ENCODE assay signal across 11 cellular contexts in genomic region chr2:218404351-218405145, GRCh38. TPM values are rescaled to one million over a fixed set of nuclear protein-coding genes. Genes with fewer than 3 reads are reported as not detected.
DNase-seq lines count a peak whose midpoint lies in the region; ATAC-seq and TF ChIP-seq lines count a peak whose summit lies in the region.
"Had no signal": no experiment of that assay in that cellular context is flagged by ENCODE, and none has a peak within 500 bp of the region (broad histone marks: within the 10 kb centered on the region; RNA-seq: fewer than 3 reads in every experiment).

No MANE protein-coding gene starts in this region.

- no peaks in the 10 kb centered on the region for H3K9me3 Mint-ChIP-seq in stimulated activated naive CD8-positive, alpha-beta T cell treated with anti-CD3 and anti-CD28 coated beads, Interleukin-15, amount 100 ng/mL, for 72 hours
- no peaks in the 10 kb centered on the region for H3K9me3 Mint-ChIP-seq in natural killer cell treated with Interleukin-12 subunit alpha and Interleukin-12 subunit beta and Interleukin-15 and Interleukin-18, amount 100 ng/mL, for 72 hours

- H3K4me1 Mint-ChIP-seq in stimulated activated naive CD8-positive, alpha-beta T cell treated with anti-CD3 and anti-CD28 coated beads, Interleukin-15, amount 100 ng/mL, for 72 hours: peaks cover 76% of the 10 kb centered on the region
- H3K4me1 Mint-ChIP-seq in natural killer cell treated with Interleukin-12 subunit alpha and Interleukin-12 subunit beta and Interleukin-15 and Interleukin-18, amount 100 ng/mL, for 72 hours (ENCODE audit: low read depth in 2 of 2): peaks cover 44 to 45% of the 10 kb centered on the region in 2 donors

- no peak overlapping the region for H3K4me3 ChIP-seq in dorsolateral prefrontal cortex

- H3K27me3 Mint-ChIP-seq in stimulated activated naive CD8-positive, alpha-beta T cell treated with anti-CD3 and anti-CD28 coated beads, Interleukin-15, amount 100 ng/mL, for 72 hours: peaks cover 17% of the 10 kb centered on the region
- H3K27me3 Mint-ChIP-seq in natural killer cell treated with Interleukin-12 subunit alpha and Interleukin-12 subunit beta and Interleukin-15 and Interleukin-18, amount 100 ng/mL, for 72 hours: no peaks in the 10 kb centered on the region

- H3K36me3 Mint-ChIP-seq in natural killer cell treated with Interleukin-12 subunit alpha and Interleukin-12 subunit beta and Interleukin-15 and Interleukin-18, amount 100 ng/mL, for 72 hours: no peaks in the 10 kb centered on the region

- H3K27ac ChIP-seq in dorsolateral prefrontal cortex: peak overlapping the region in 43 of 59 donors; percentile 18 to 98 (median 95)
- H3K27ac ChIP-seq: SJCRH30 had no signal

- peak; percentile 14 for DNase-seq in stimulated activated naive CD8-positive, alpha-beta T cell treated with anti-CD3 and anti-CD28 coated beads, Interleukin-15, Interleukin-2, amounts not matched to agents 100 U/mL and 50 U/mL, for 24 hours
- no peak for DNase-seq in stimulated activated naive CD8-positive, alpha-beta T cell treated with anti-CD3 and anti-CD28 coated beads, Interleukin-15, amount 100 ng/mL, for 72 hours
- no peak for DNase-seq in dorsolateral prefrontal cortex
- DNase-seq in natural killer cell treated with Interleukin-12 subunit alpha and Interleukin-12 subunit beta and Interleukin-15 and Interleukin-18, amount 100 ng/mL, for 72 hours (ENCODE audit: low spot score): no peak
- DNase-seq in cerebellum (ENCODE audit: low spot score): no peak
- DNase-seq in SKM-1 (lab: John Stamatoyannopoulos, UW; ENCODE audit: unreplicated experiment): no peak
- DNase-seq in activated T-cell treated with anti-CD3 and anti-CD28 coated beads, Interleukin-2, amount 50 U/mL, for 1 hour: no peak
- DNase-seq: left colon, NCI-H1436 treated with DMSO at 0.1 percent for 48 hours had no signal

- intact Hi-C loops in dorsolateral prefrontal cortex (cut with DNase I): loop anchor here (5.0 kb wide), 3 partner anchors 163 to 253 kb away; partner anchors contain the start of genes BCS1L (in 1 of the 2), CNOT9 (in 1 of the 2), USP37 (in 1 of the 2) and ZNF142 (in 1 of the 2)

- no peaks in the 10 kb centered on the region for H3K27me3 ChIP-seq in dorsolateral prefrontal cortex
- H3K27me3 ChIP-seq: SJCRH30 had no signal

- H3K4me3 Mint-ChIP-seq in stimulated activated naive CD8-positive, alpha-beta T cell treated with anti-CD3 and anti-CD28 coated beads, Interleukin-15, amount 100 ng/mL, for 72 hours: peak overlapping the region in 1 of 2 donors; percentile 46
- no peak overlapping the region for H3K4me3 Mint-ChIP-seq in natural killer cell treated with Interleukin-12 subunit alpha and Interleukin-12 subunit beta and Interleukin-15 and Interleukin-18, amount 100 ng/mL, for 72 hours

- no peak for ATAC-seq in stimulated activated naive CD8-positive, alpha-beta T cell treated with anti-CD3 and anti-CD28 coated beads, Interleukin-15, Interleukin-2, amounts not matched to agents 100 U/mL and 50 U/mL, for 24 hours
- no peak for ATAC-seq in stimulated activated naive CD8-positive, alpha-beta T cell treated with anti-CD3 and anti-CD28 coated beads, Interleukin-15, amount 100 ng/mL, for 72 hours
- ATAC-seq in natural killer cell treated with Interleukin-12 subunit alpha and Interleukin-12 subunit beta and Interleukin-15 and Interleukin-18, amount 100 ng/mL, for 72 hours: no peak
- no peak for ATAC-seq in HG03469 (IDR thresholded peaks at IDR 0.05; ENCODE audit: unreplicated experiment)
- ATAC-seq: left colon had no signal

- TF ChIP-seq CTCF in dorsolateral prefrontal cortex (IDR thresholded peaks at IDR 0.05 in 54 of 56, conservative IDR thresholded peaks at IDR 0.05 in 2 of 56; ENCODE audit: low read depth in 1 of 56, partially characterized antibody in 56 of 56): no peak

- peak overlapping the region in 1 of 2 donors; percentile 22 for H3K27ac Mint-ChIP-seq in stimulated activated naive CD8-positive, alpha-beta T cell treated with anti-CD3 and anti-CD28 coated beads, Interleukin-15, amount 100 ng/mL, for 72 hours
- H3K27ac Mint-ChIP-seq in natural killer cell treated with Interleukin-12 subunit alpha and Interleukin-12 subunit beta and Interleukin-15 and Interleukin-18, amount 100 ng/mL, for 72 hours: peak overlapping the region; percentile 80 to 91

RNA-seq across cellular contexts. Expression of gene CTDSP1, which starts 4.9 kb away (rescaled TPM):
- total RNA-seq in dorsolateral prefrontal cortex (10 to 100 TPM; 25.1 to 85.9 (median 45.2) TPM), cerebellum (19.3 TPM)
- 100 to 1,000 TPM in 1 of 2 donors, 10 to 100 TPM in 1; 92.5 to 106 TPM for total RNA-seq in natural killer cell treated with Interleukin-12 subunit alpha and Interleukin-12 subunit beta and Interleukin-15 and Interleukin-18, amount 100 ng/mL, for 72 hours

RNA-seq across cellular contexts. Expression of gene VIL1, which starts 14.4 kb away (rescaled TPM):
- total RNA-seq in dorsolateral prefrontal cortex (under 1 TPM in 5 of 120 experiments, not detected in 115; 0.08 to 0.44 (median 0.26) TPM), cerebellum (0.73 TPM)
- under 1 TPM in 1 of 2 donors, not detected in 1; 0.10 TPM for total RNA-seq in natural killer cell treated with Interleukin-12 subunit alpha and Interleukin-12 subunit beta and Interleukin-15 and Interleukin-18, amount 100 ng/mL, for 72 hours

RNA-seq across cellular contexts. Expression of gene SLC11A1, which starts 22.5 kb away (rescaled TPM):
- total RNA-seq in dorsolateral prefrontal cortex (10 to 100 TPM in 90 of 120 experiments, 1 to 10 TPM in 30; 2.6 to 76.0 (median 19.2) TPM), cerebellum (1.5 TPM)
- under 1 TPM in 1 of 2 donors, not detected in 1; 0.11 TPM for total RNA-seq in natural killer cell treated with Interleukin-12 subunit alpha and Interleukin-12 subunit beta and Interleukin-15 and Interleukin-18, amount 100 ng/mL, for 72 hours

RNA-seq across cellular contexts. Expression of gene CATIP, which starts 47.9 kb away (rescaled TPM):
- 1 to 10 TPM in 73 of 120 experiments, under 1 TPM in 42, not detected in 5; 0.20 to 4.6 (median 1.3) TPM for total RNA-seq in dorsolateral prefrontal cortex
- total RNA-seq in natural killer cell treated with Interleukin-12 subunit alpha and Interleukin-12 subunit beta and Interleukin-15 and Interleukin-18, amount 100 ng/mL, for 72 hours: not detected
- 1.2 TPM for total RNA-seq in cerebellum
- total RNA-seq: left colon, SJCRH30 had no signal
